8 cellular contexts compared by ENCODE assay signal in genomic region chr22:39153220-39153860, GRCh38. TPM values are rescaled to one million over a fixed set of nuclear protein-coding genes. Genes with fewer than 3 reads are reported as not detected.
A peak's percentile ranks its signal among the peaks of the same experiment; 100 is the strongest.
DNase-seq lines count a peak whose midpoint lies in the region; ATAC-seq and TF ChIP-seq lines count a peak whose summit lies in the region.

No MANE protein-coding gene starts in this region.

- intact Hi-C loops in ovary (cut with DNase I): loop anchor here in 2 of 4 donors (5.0 to 10.0 kb wide), 2 partner anchors 164 to 371 kb away; partner anchors contain the start of genes ATF4 (in 1 of the 2) and RPL3 (in 1 of the 2)

- TF ChIP-seq CTCF in epithelial cell of esophagus (IDR thresholded peaks at IDR 0.05; ENCODE audit: insufficient read depth, low read depth, low read length, missing control alignments) (no peak), ovary (IDR thresholded peaks at IDR 0.05) (no peak)

- TF ChIP-seq EP300 in ovary (IDR thresholded peaks at IDR 0.05): no peak

- H3K36me3 ChIP-seq in NT2/D1 (ENCODE audit: insufficient read depth, insufficient read length, low read length) (no peaks in the 10 kb centered on the region), ovary (no peaks in the 10 kb centered on the region)

- H3K4me3 ChIP-seq in NT2/D1 (ENCODE audit: insufficient read length, low read depth) (peak overlapping the region; percentile 49), epithelial cell of esophagus (ENCODE audit: low read length) (peak overlapping the region; percentile 51), ovary (peak overlapping the region; percentile 97)

- H3K4me1 ChIP-seq in NT2/D1 (ENCODE audit: insufficient read depth, insufficient read length) (peaks cover 13% of the 10 kb centered on the region), ovary (ENCODE audit: insufficient read depth) (peaks cover 11% of the 10 kb centered on the region)

- H3K9ac ChIP-seq in NT2/D1 (ENCODE audit: insufficient read length, low read depth): peak overlapping the region; percentile 64

- H3K27me3 ChIP-seq in NT2/D1 (ENCODE audit: insufficient read depth, insufficient read length) (peaks cover 28% of the 10 kb centered on the region), ovary (no peaks in the 10 kb centered on the region)

- peak overlapping the region; percentile 91 to 92 for H3K27ac ChIP-seq in ovary

- WGBS in ovary, 3 donors: 2 to 4% (median 3%) methylated on average over 40 to 44 of the region's 44 CpGs

- ATAC-seq in GM19455 (IDR thresholded peaks at IDR 0.05; ENCODE audit: unreplicated experiment) (peak; percentile 11), GM18520 (IDR thresholded peaks at IDR 0.05; ENCODE audit: unreplicated experiment) (no peak), GM21529 (IDR thresholded peaks at IDR 0.05; ENCODE audit: unreplicated experiment) (no peak)

- H3K9me3 ChIP-seq in NT2/D1 (ENCODE audit: insufficient read depth, low read length) (no peaks in the 10 kb centered on the region), ovary (no peaks in the 10 kb centered on the region)

- TF ChIP-seq POLR2A in ovary (IDR thresholded peaks at IDR 0.05): no peak

- DNase-seq in NT2/D1 (ENCODE audit: low read depth, low spot score): no peak
- no peak for DNase-seq in epithelial cell of esophagus (ENCODE audit: low read depth)
- DNase-seq in ovary: peak in 2 of 5 donors; percentile 33 to 61
- DNase-seq in NCI-H1048 (lab: John Stamatoyannopoulos, UW): no peak
- no peak for DNase-seq in NCI-H1105 treated with DMSO at 0.1 percent for 48 hours (lab: John Stamatoyannopoulos, UW)

RNA-seq across cellular contexts. Expression of gene CBX7, which starts 0.9 kb away (rescaled TPM):
- total RNA-seq in ovary: 100 to 1,000 TPM in 1 of 7 donors, 10 to 100 TPM in 6; 47.2 to 107 (median 84.9) TPM
- polyA plus RNA-seq in ovary: 10 to 100 TPM; 40.7 to 96.9 TPM

RNA-seq across cellular contexts. Expression of gene APOBEC3H, which starts 56.3 kb away (rescaled TPM):
- under 1 TPM in 2 of 7 donors, not detected in 5; 0.23 to 0.31 TPM for total RNA-seq in ovary
- polyA plus RNA-seq in ovary: under 1 TPM in 1 of 2 donors, not detected in 1; 0.97 TPM
